In genomic region chr5:173319610-173320100, GRCh38 we compare ENCODE assay signal across 20 cellular contexts. TPM values are rescaled to one million over a fixed set of nuclear protein-coding genes. Genes with fewer than 3 reads are reported as not detected.
DNase-seq lines count a peak whose midpoint lies in the region; ATAC-seq, FAIRE-seq and TF ChIP-seq lines count a peak whose summit lies in the region.
"Had no signal": no experiment of that assay in that cellular context is flagged by ENCODE, and none has a peak within 500 bp of the region (broad histone marks: within the 10 kb centered on the region; RNA-seq: fewer than 3 reads in every experiment).

No MANE protein-coding gene starts in this region.

- no peak overlapping the region for H4K91ac ChIP-seq in H1 (replicated peaks; ENCODE audit: insufficient read length, low read length)

- H3K4me2 ChIP-seq in H1 (ENCODE audit: insufficient read depth in 1 of 2, low read depth in 2 of 2, low read length in 2 of 2) (no peak overlapping the region), HepG2 (ENCODE audit: low read depth, low read length) (no peak overlapping the region), skeletal muscle satellite cell (ENCODE audit: low read length) (peak overlapping the region; percentile 15)

- H3K27ac Mint-ChIP-seq in Calu3 (ENCODE audit: unreplicated experiment) = peak overlapping the region; percentile 51
- H3K27ac Mint-ChIP-seq: activated CD4-positive, alpha-beta T cell treated with anti-CD3 and anti-CD28 coated beads, Interleukin-2, amount 10 ng/mL, durations not matched to agents 24 days and 14 days; activated naive CD8-positive, alpha-beta T cell treated with anti-CD3 and anti-CD28 coated beads, Interleukin-2, amount 50 U/mL, for 24 hours; activated T-helper 2 cell treated with anti-CD3 and anti-CD28 coated beads, Interferon-gamma antibody, Interleukin-2, Interleukin-4, amounts not matched to agents 10 μg/mL and 5 μg/mL and 100 μg/mL, durations not matched to agents 14 hours and 24 hours and 36 hours had no signal

- no peak overlapping the region for H2BK15ac ChIP-seq in H1 (ENCODE audit: low read length)

- peaks cover 2% of the 10 kb centered on the region for H3K79me1 ChIP-seq in H1 (ENCODE audit: low read depth, low read length)

- no peak overlapping the region for H3K4me3 ChIP-seq in H1 (ENCODE audit: extremely low read depth in 1 of 4, insufficient read depth in 2 of 4, low read depth in 3 of 4, low read length in 4 of 4)
- no peak overlapping the region for H3K4me3 ChIP-seq in HepG2 (replicated peaks in 1 of 3; ENCODE audit: insufficient read depth in 1 of 3, low read depth in 2 of 3, low read length in 3 of 3)
- H3K4me3 ChIP-seq in skeletal muscle satellite cell (ENCODE audit: low read length) = no peak overlapping the region
- H3K4me3 ChIP-seq: cardiac muscle cell, gastrocnemius medialis, pancreas, skin epidermis had no signal

- CTCF ChIA-PET in Calu3 (lab: Charles Lee) = no interaction called here
- CTCF ChIA-PET in H1 (lab: Charles Lee; ENCODE audit: partially characterized antibody) = interaction anchor here (0.5 to 14.3 kb wide), 11 partner anchors 8 to 251 kb away, joined by 3 to 126 read pairs (median 5); no protein-coding TSS in a partner anchor
- CTCF ChIA-PET in HepG2 (lab: Yijun Ruan, JAX; ENCODE audit: low intra/inter-chr PET ratio, low total read pairs) = no interaction called here

- TF ChIP-seq POLR2A in H1 (IDR thresholded peaks at IDR 0.05; ENCODE audit: control extremely low read depth in 1 of 2, low read depth in 2 of 2, low read length in 2 of 2) (no peak), HepG2 (IDR thresholded peaks at IDR 0.05; ENCODE audit: insufficient read depth in 1 of 2, low read depth in 2 of 2, low read length in 2 of 2) (no peak)

- TF ChIP-seq EP300 in H1 (IDR thresholded peaks at IDR 0.05; ENCODE audit: borderline replicate concordance in 1 of 2, low read depth in 2 of 2, low read length in 2 of 2) (no peak), HepG2 (IDR thresholded peaks at IDR 0.05; ENCODE audit: low read depth in 2 of 2, low read length in 2 of 2) (no peak), HepG2 (CRISPR knock-in tag; IDR thresholded peaks at IDR 0.05; ENCODE audit: borderline replicate concordance) (no peak)

- H4K20me1 ChIP-seq in H1 (replicated peaks in 1 of 2; ENCODE audit: control insufficient read depth in 1 of 2, insufficient read depth in 2 of 2, low read length in 2 of 2) = peaks cover 14 to 16% of the 10 kb centered on the region in 2 experiments
- peaks cover 35% of the 10 kb centered on the region for H4K20me1 ChIP-seq in HepG2 (ENCODE audit: insufficient read depth, low read length)

- no peaks in the 10 kb centered on the region for H3K27me3 Mint-ChIP-seq in Calu3 (ENCODE audit: unreplicated experiment)
- H3K27me3 Mint-ChIP-seq: activated CD4-positive, alpha-beta T cell treated with anti-CD3 and anti-CD28 coated beads, Interleukin-2, amount 10 ng/mL, durations not matched to agents 24 days and 14 days had no signal

- no peak overlapping the region for H3K4ac ChIP-seq in H1 (replicated peaks; ENCODE audit: insufficient read length, low read depth, low read length)

- peaks cover 9% of the 10 kb centered on the region for H3K4me1 Mint-ChIP-seq in Calu3 (ENCODE audit: low read depth, unreplicated experiment)

- no peak for FAIRE-seq in H1 (lab: Jason Lieb, UNC)
- FAIRE-seq in HepG2 (lab: Jason Lieb, UNC) = no peak
- FAIRE-seq: GM18507, pancreas had no signal

- H3K36me3 Mint-ChIP-seq in Calu3 (ENCODE audit: insufficient read depth, unreplicated experiment) = peaks cover 98% of the 10 kb centered on the region

- H3K9me3 ChIP-seq in H1 (ENCODE audit: insufficient read depth in 2 of 2, low read depth in 1 of 2, low read length in 1 of 2) = no peaks in the 10 kb centered on the region
- H3K9me3 ChIP-seq in HepG2 (ENCODE audit: low read length) = no peaks in the 10 kb centered on the region
- no peaks in the 10 kb centered on the region for H3K9me3 ChIP-seq in skeletal muscle satellite cell (replicated peaks; ENCODE audit: low read length)
- H3K9me3 ChIP-seq: gastrocnemius medialis, pancreas had no signal

- H3K23me2 ChIP-seq in H1 (ENCODE audit: low read depth, low read length) = no peaks in the 10 kb centered on the region

- no peaks in the 10 kb centered on the region for H3K9me3 Mint-ChIP-seq in Calu3 (ENCODE audit: low read depth, unreplicated experiment)
- H3K9me3 Mint-ChIP-seq: activated CD4-positive, alpha-beta T cell treated with anti-CD3 and anti-CD28 coated beads, Interleukin-2, amount 10 ng/mL, durations not matched to agents 24 days and 14 days; activated naive CD8-positive, alpha-beta T cell treated with anti-CD3 and anti-CD28 coated beads, Interleukin-2, amount 50 U/mL, for 24 hours; activated T-helper 2 cell treated with anti-CD3 and anti-CD28 coated beads, Interferon-gamma antibody, Interleukin-2, Interleukin-4, amounts not matched to agents 10 μg/mL and 5 μg/mL and 100 μg/mL, durations not matched to agents 14 hours and 24 hours and 36 hours had no signal

- H4K5ac ChIP-seq in H1 (ENCODE audit: insufficient read length, low read depth, low read length) = no peak overlapping the region

- no peak overlapping the region for H2AFZ ChIP-seq in H1 (ENCODE audit: low read length)
- H2AFZ ChIP-seq in HepG2 (ENCODE audit: low read length) = no peak overlapping the region

- no peak overlapping the region for H2AK5ac ChIP-seq in H1 (ENCODE audit: low read depth, low read length)

- H3K79me2 ChIP-seq in H1 (ENCODE audit: control insufficient read depth in 1 of 2, insufficient read depth in 2 of 2, low read length in 2 of 2) = peaks cover 0 to 16% of the 10 kb centered on the region in 2 experiments; a peak in 2 of 4 replicates
- H3K79me2 ChIP-seq in HepG2 (ENCODE audit: insufficient read depth, low read length) = peaks cover 19% of the 10 kb centered on the region

- H3K27ac ChIP-seq in H1 (ENCODE audit: low read depth, low read length) (no peak overlapping the region), HepG2 (ENCODE audit: extremely low read length, insufficient read depth, low read length) (no peak overlapping the region)
- H3K27ac ChIP-seq: cardiac muscle cell, pancreas had no signal

- ATAC-seq in HepG2 = no peak
- no peak for ATAC-seq in GM21360 (IDR thresholded peaks at IDR 0.05; ENCODE audit: unreplicated experiment)
- ATAC-seq in HG02840 (IDR thresholded peaks at IDR 0.05; ENCODE audit: low FRiP score, unreplicated experiment) = no peak
- ATAC-seq: activated naive CD8-positive, alpha-beta T cell treated with anti-CD3 and anti-CD28 coated beads, Interleukin-2, amount 50 U/mL, for 24 hours had no signal

- TF ChIP-seq CTCF in Calu3 (IDR thresholded peaks at IDR 0.05; ENCODE audit: unreplicated experiment) = no peak
- TF ChIP-seq CTCF in H1 (IDR thresholded peaks at IDR 0.05; ENCODE audit: control extremely low read depth in 1 of 3, insufficient read depth in 1 of 3, low read depth in 1 of 3, low read length in 3 of 3) = no peak
- no peak for TF ChIP-seq CTCF in HepG2 (CRISPR knock-in tag; IDR thresholded peaks at IDR 0.05)

- no peak overlapping the region for H2BK120ac ChIP-seq in H1 (replicated peaks; ENCODE audit: low read depth, low read length)

- TF ChIP-seq RAD21 in H1 (IDR thresholded peaks at IDR 0.05 in 1 of 2, conservative IDR thresholded peaks at IDR 0.05 in 1 of 2; ENCODE audit: low read depth in 2 of 2, low read length in 2 of 2) (no peak), HepG2 (CRISPR knock-in tag; IDR thresholded peaks at IDR 0.05) (no peak)

- 88% methylated on average over 6 of the region's 6 CpGs; no CpG with 5 or more reads in 1 of the 2 experiments for WGBS in H1 (ENCODE audit: extremely low coverage in 1 of 2, insufficient coverage in 1 of 2, insufficient read length in 1 of 2, insufficient replicate concordance in 2 of 2, low coverage in 1 of 2, low lambda C conversion rate in 2 of 2, missing lambda C conversion rate in 1 of 2), 2 experiments
- WGBS in HepG2 (ENCODE audit: low lambda C conversion rate) = 97% methylated on average over 4 of the region's 6 CpGs

- no peak overlapping the region for H2BK20ac ChIP-seq in H1 (ENCODE audit: low read length)

- H3K9ac ChIP-seq in H1 (replicated peaks in 1 of 4; ENCODE audit: extremely low read depth in 1 of 4, low read depth in 3 of 4, low read length in 3 of 4) = no peak overlapping the region
- H3K9ac ChIP-seq in HepG2 (ENCODE audit: insufficient read depth, low read depth, low read length) = no peak overlapping the region
- peak overlapping the region; percentile 40 for H3K9ac ChIP-seq in skeletal muscle satellite cell (ENCODE audit: low read depth, low read length)

- POLR2A ChIA-PET in H1 (lab: Charles Lee; ENCODE audit: partially characterized antibody) = interaction anchor here (0.7 to 14.8 kb wide), 4 partner anchors 8 to 77 kb away, joined by 3 to 536 read pairs (median 248); partner anchors contain the start of gene STC2
- POLR2A ChIA-PET in HepG2 (lab: Yijun Ruan, JAX) = interaction anchor here (0.9 to 6.6 kb wide), 5 partner anchors 9 to 26 kb away, joined by 3 to 86 read pairs (median 5); partner anchors contain the start of gene STC2

- H3K36me3 ChIP-seq in H1 (ENCODE audit: control insufficient read depth in 2 of 4, insufficient read depth in 4 of 4, low read length in 3 of 4) (peaks cover 34 to 90% (median 65%) of the 10 kb centered on the region in 4 experiments), HepG2 (replicated peaks in 1 of 2; ENCODE audit: control insufficient read depth in 1 of 2, insufficient read depth in 2 of 2, low read length in 2 of 2) (peaks cover 53 to 85% of the 10 kb centered on the region in 2 experiments), skeletal muscle satellite cell (ENCODE audit: insufficient read depth, low read length) (peaks cover 89% of the 10 kb centered on the region)

- 0 out of 2 replicates have a peak overlapping the region, but pooled peaks have one; percentile 63 for H4K8ac ChIP-seq in H1 (ENCODE audit: extremely low read depth, insufficient read depth, low read length)

- no peak overlapping the region for H2BK12ac ChIP-seq in H1 (ENCODE audit: low read depth, low read length)

- no peaks in the 10 kb centered on the region for H3K27me3 ChIP-seq in H1 (replicated peaks in 1 of 4; ENCODE audit: control insufficient read depth in 3 of 4, extremely low read depth in 1 of 4, insufficient read depth in 3 of 4, low read length in 3 of 4)
- no peaks in the 10 kb centered on the region for H3K27me3 ChIP-seq in HepG2 (ENCODE audit: control insufficient read depth in 1 of 2, insufficient read depth in 2 of 2, low read length in 2 of 2)
- H3K27me3 ChIP-seq in skeletal muscle satellite cell (ENCODE audit: control insufficient read depth, insufficient read depth, low read length) = no peaks in the 10 kb centered on the region
- H3K27me3 ChIP-seq: cardiac muscle cell, gastrocnemius medialis, pancreas had no signal

- DNase-seq in Calu3 = no peak
- no peak for DNase-seq in H1 (ENCODE audit: low read depth in 1 of 2, low spot score in 2 of 2)
- no peak for DNase-seq in HepG2 (ENCODE audit: low spot score)
- no peak for DNase-seq in NCI-H82 treated with DMSO at 0.1 percent for 48 hours (lab: John Stamatoyannopoulos, UW; ENCODE audit: unreplicated experiment)
- DNase-seq in GDM1 (lab: John Stamatoyannopoulos, UW) = no peak
- DNase-seq: activated CD4-positive, alpha-beta T cell treated with anti-CD3 and anti-CD28 coated beads, Interleukin-2, amount 10 ng/mL, durations not matched to agents 24 days and 14 days; activated naive CD8-positive, alpha-beta T cell treated with anti-CD3 and anti-CD28 coated beads, Interleukin-2, amount 50 U/mL, for 24 hours; DND-41; gastrocnemius medialis; KBM-7; NCI-H2081; stimulated activated CD4-positive, alpha-beta T cell treated with anti-CD3 and anti-CD28 coated beads, Interleukin-4, amount 100 ng/mL, for 1 hour had no signal

- H3K4me1 ChIP-seq in H1 (replicated peaks in 1 of 4; ENCODE audit: control insufficient read depth in 3 of 4, insufficient read depth in 4 of 4, low read length in 3 of 4) (peaks cover 0 to 6% (median 3%) of the 10 kb centered on the region in 4 experiments), HepG2 (ENCODE audit: insufficient read depth, low read length) (peaks cover 67% of the 10 kb centered on the region), skeletal muscle satellite cell (ENCODE audit: control insufficient read depth, insufficient read depth, low read length) (peaks cover 92% of the 10 kb centered on the region)

- no peak overlapping the region for H3K56ac ChIP-seq in H1 (replicated peaks; ENCODE audit: insufficient read length, low read depth, low read length)

- intact Hi-C loops in Calu3 (cut with micrococcal nuclease; ENCODE audit: unreplicated experiment) = loop anchor here (10.0 kb wide), 1 partner anchor 255 kb away; no protein-coding TSS in a partner anchor
- intact Hi-C loops in HepG2 (cut with micrococcal nuclease; ENCODE audit: unreplicated experiment) = no loop called here

- in situ Hi-C loops in HepG2 (cut with HindIII; ENCODE audit: extremely low pct_ligation_motif_present, low pct_unique_long_range_greater_than_20kb) = no loop called here

- H3K14ac ChIP-seq in H1 (ENCODE audit: insufficient read length) = no peak overlapping the region

- H3K23ac ChIP-seq in H1 (ENCODE audit: insufficient read length) = no peak overlapping the region

- no peak overlapping the region for H3K18ac ChIP-seq in H1 (ENCODE audit: extremely low read depth, low read length)

- peak overlapping the region; percentile 18; the same call in 1 of the 2 replicates for H2BK5ac ChIP-seq in H1 (ENCODE audit: low read depth, low read length)

- no peak overlapping the region for H3K4me3 Mint-ChIP-seq in Calu3 (ENCODE audit: low read depth, unreplicated experiment)
- H3K4me3 Mint-ChIP-seq: activated CD4-positive, alpha-beta T cell treated with anti-CD3 and anti-CD28 coated beads, Interleukin-2, amount 10 ng/mL, durations not matched to agents 24 days and 14 days; activated naive CD8-positive, alpha-beta T cell treated with anti-CD3 and anti-CD28 coated beads, Interleukin-2, amount 50 U/mL, for 24 hours had no signal

- no TSS peak for BruUV-seq in Calu3 (replicated peaks; lab: Mats Ljungman, UMichigan)
- BruUV-seq in HepG2 (replicated peaks; lab: Mats Ljungman, UMichigan) = no TSS peak

RNA-seq across cellular contexts. Expression of gene STC2, which starts 8.6 kb away (rescaled TPM):
- total RNA-seq in Calu3 (2022) = 48.3 and 60.4 TPM in 2 replicates
- 40.0 and 53.1 TPM in 2 replicates for total RNA-seq in H1 (2021; fragmentation: NEBNext Ultra II Directional; extraction: Animal tissue kit (Norgen Biotek cat#: 25700))
- polyA plus RNA-seq in H1 (2011; rRNA removed) = 26.4 and 52.2 TPM in 2 replicates
- polyA plus RNA-seq in H1 (2011; cell fraction: cytosol; rRNA removed) = 118 TPM
- polyA plus RNA-seq in H1 (2011; cell fraction: nucleus; rRNA removed) = 43.8 TPM
- 62.3 to 83.5 TPM (median 69.6 TPM) in 4 replicates for polyA plus RNA-seq in H1 (2012, experiment 1 of 2)
- 21.7 TPM for polyA plus RNA-seq in H1 (2012, experiment 2 of 2)
- 25.8 TPM for polyA plus RNA-seq in H1 (2013, experiment 1 of 2)
- polyA plus RNA-seq in H1 (2013, experiment 2 of 2) = 30.5 TPM
- polyA minus RNA-seq in H1 (2011; rRNA and poly(A)+ RNA removed) = 21.7 and 32.5 TPM in 2 replicates
- polyA minus RNA-seq in H1 (2011; cell fraction: cytosol; rRNA and poly(A)+ RNA removed) = 81.5 TPM
- 67.2 TPM for polyA minus RNA-seq in H1 (2011; cell fraction: nucleus; rRNA and poly(A)+ RNA removed)
- total RNA-seq in HepG2 (2016; rRNA removed; fragmentation: Illumina TruSeq; extraction: Trizol) = 10.7 and 27.1 TPM in 2 replicates
- total RNA-seq in HepG2 (2016; cell fraction: cytosol; rRNA removed; fragmentation: Illumina TruSeq; extraction: Trizol; ENCODE audit: low read depth) = 2.6 and 3.3 TPM in 2 replicates
- 7.9 and 28.0 TPM in 2 replicates for total RNA-seq in HepG2 (2016; cell fraction: insoluble cytoplasmic fraction; rRNA removed; fragmentation: Illumina TruSeq; extraction: Trizol)
- 6.2 and 6.4 TPM in 2 replicates for total RNA-seq in HepG2 (2016; cell fraction: membrane; rRNA removed; fragmentation: Illumina TruSeq; extraction: Trizol)
- total RNA-seq in HepG2 (2016; cell fraction: nucleus; rRNA removed; fragmentation: Illumina TruSeq; extraction: Trizol) = 33.8 and 37.3 TPM in 2 replicates
- 69.2 and 94.0 TPM in 2 replicates for polyA plus RNA-seq in HepG2 (2011; rRNA removed)
- polyA plus RNA-seq in HepG2 (2011; cell fraction: cytosol; rRNA removed) = 102 and 149 TPM in 2 replicates
- 198 and 199 TPM in 2 replicates for polyA plus RNA-seq in HepG2 (2011; cell fraction: nucleus; rRNA removed)
- 94.1 and 190 TPM in 2 replicates for polyA plus RNA-seq in HepG2 (2012)
- 2.2 TPM in 2 replicates for polyA plus RNA-seq in HepG2 (2016; cell fraction: cytosol; fragmentation: Illumina TruSeq; extraction: Trizol; ENCODE audit: low read depth)
- polyA plus RNA-seq in HepG2 (2016; cell fraction: insoluble cytoplasmic fraction; fragmentation: Illumina TruSeq; extraction: Trizol; ENCODE audit: low read depth) = 8.5 and 9.7 TPM in 2 replicates
- 3.9 and 4.3 TPM in 2 replicates for polyA plus RNA-seq in HepG2 (2016; cell fraction: membrane; fragmentation: Illumina TruSeq; extraction: Trizol; ENCODE audit: low read depth)
- polyA plus RNA-seq in HepG2 (2016; cell fraction: nucleus; fragmentation: Illumina TruSeq; extraction: Trizol; ENCODE audit: insufficient read depth, low read depth) = 51.5 and 52.5 TPM in 2 replicates
- 19.1 and 61.4 TPM in 2 replicates for polyA minus RNA-seq in HepG2 (2011; rRNA and poly(A)+ RNA removed; ENCODE audit: low replicate concordance)
- 90.7 and 104 TPM in 2 replicates for polyA minus RNA-seq in HepG2 (2011; cell fraction: cytosol; rRNA and poly(A)+ RNA removed)
- polyA minus RNA-seq in HepG2 (2011; cell fraction: nucleus; rRNA and poly(A)+ RNA removed) = 135 and 186 TPM in 2 replicates
- 104 and 125 TPM in 2 replicates for total RNA-seq in skeletal muscle satellite cell (2012; rRNA removed)
